10 cellular contexts compared by ENCODE assay signal in the genomic region with DNA sequence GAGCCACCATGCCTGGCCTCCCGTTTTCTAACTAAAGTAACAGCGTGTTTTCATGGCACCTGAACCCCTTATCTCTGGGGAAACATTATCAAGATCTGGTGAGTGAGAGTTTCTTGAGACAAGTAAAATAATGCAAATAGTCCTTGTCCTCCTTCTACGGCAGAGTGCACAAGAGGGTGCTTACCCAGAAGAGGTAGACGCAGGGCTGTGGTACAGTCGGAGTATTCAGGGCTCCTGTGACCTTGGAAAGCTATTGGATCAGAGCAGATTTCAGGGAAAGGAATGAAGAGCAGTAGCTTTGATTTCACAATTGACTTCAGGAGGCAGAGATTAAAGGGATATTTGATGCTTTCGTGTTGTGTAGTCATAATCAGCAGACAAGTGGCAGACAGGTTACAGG.
"Had no signal": no experiment of that assay in that cellular context is flagged by ENCODE, and none has a peak within 500 bp of the region (broad histone marks: within the 10 kb centered on the region; RNA-seq: fewer than 3 reads in every experiment).

No MANE protein-coding gene starts in this region.

- ATAC-seq: GM23338, HCT116 had no signal

- DNase-seq: GM23248, GOT3, H7, HCEC 1CT, HFFc6 had no signal

- FAIRE-seq: H1, H54 had no signal

- H3K4me2 ChIP-seq: GM23338 had no signal

- H3K4me1 Mint-ChIP-seq: GM23338 had no signal

- H3K27ac Mint-ChIP-seq: GM23338, HFFc6 had no signal

- H3K4me3 ChIP-seq: GM23248, GM23338, HAP-1 had no signal

- H3K9me3 ChIP-seq: HAP-1 had no signal

- H2AFZ ChIP-seq: GM23248, GM23338 had no signal

- H3K9ac ChIP-seq: GM23248 had no signal

- H3K4me3 Mint-ChIP-seq: GM23338, HFFc6 had no signal

- H3K36me3 ChIP-seq: HAP-1 had no signal

- H3K27ac ChIP-seq: GM23248 had no signal

- H3K4me1 ChIP-seq: HAP-1 had no signal
